ENCODE assay signal across 19 cellular contexts in the genomic region with DNA sequence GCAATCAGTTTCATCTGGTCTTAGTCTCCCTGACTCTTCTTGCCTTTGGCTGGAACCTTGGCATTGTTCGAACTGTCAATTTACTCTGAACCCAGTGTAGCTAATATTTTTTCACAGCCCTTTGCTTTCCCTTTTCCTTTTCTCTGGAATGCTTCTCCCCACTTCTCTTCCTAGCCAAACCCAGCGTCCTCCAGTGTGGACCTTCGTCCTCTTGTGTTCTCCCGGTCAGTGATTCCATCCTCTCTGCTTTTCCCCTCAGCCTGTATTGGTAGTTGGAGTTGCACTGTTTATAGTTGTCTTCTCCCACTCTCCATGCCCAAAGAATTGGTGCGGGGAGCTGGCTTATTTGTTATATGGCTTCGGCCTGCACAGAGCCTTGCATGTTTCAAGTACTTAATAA. TPM values are rescaled to one million over a fixed set of nuclear protein-coding genes. Genes with fewer than 3 reads are reported as not detected.
"Had no signal": no experiment of that assay in that cellular context is flagged by ENCODE, and none has a peak within 500 bp of the region (broad histone marks: within the 10 kb centered on the region; RNA-seq: fewer than 3 reads in every experiment).

No MANE protein-coding gene starts in this region.

- H3K4me3 Mint-ChIP-seq: activated naive CD8-positive, alpha-beta T cell treated with anti-CD3 and anti-CD28 coated beads, Interleukin-2, amount 50 U/mL, for 24 hours; activated T-helper 17 cell treated with anti-CD3 and anti-CD28 coated beads, Interleukin-2, amount 50 U/mL, for 72 hours; memory B cell; neural crest cell; stimulated activated naive CD8-positive, alpha-beta T cell treated with anti-CD3 and anti-CD28 coated beads, Interleukin-15, amount 100 ng/mL, for 72 hours had no signal

- H3K4me3 ChIP-seq: ascending aorta, breast epithelium, esophagus muscularis mucosa, left ventricle myocardium inferior, sigmoid colon, thoracic aorta had no signal

- H3K27me3 Mint-ChIP-seq: activated naive CD8-positive, alpha-beta T cell treated with anti-CD3 and anti-CD28 coated beads, Interleukin-2, amount 50 U/mL, for 24 hours; activated T-helper 17 cell treated with anti-CD3 and anti-CD28 coated beads, Interleukin-2, amount 50 U/mL, for 72 hours; memory B cell; stimulated activated naive CD8-positive, alpha-beta T cell treated with anti-CD3 and anti-CD28 coated beads, Interleukin-15, amount 100 ng/mL, for 72 hours had no signal

- H3K36me3 ChIP-seq: breast epithelium, thoracic aorta had no signal

- H3K27me3 ChIP-seq: ascending aorta, breast epithelium, esophagus muscularis mucosa, sigmoid colon had no signal

- H3K9me3 Mint-ChIP-seq: activated naive CD8-positive, alpha-beta T cell treated with anti-CD3 and anti-CD28 coated beads, Interleukin-2, amount 50 U/mL, for 24 hours; activated T-helper 17 cell treated with anti-CD3 and anti-CD28 coated beads, Interleukin-2, amount 50 U/mL, for 72 hours; memory B cell; stimulated activated naive CD8-positive, alpha-beta T cell treated with anti-CD3 and anti-CD28 coated beads, Interleukin-15, amount 100 ng/mL, for 72 hours had no signal

- H3K27ac ChIP-seq: ascending aorta, esophagus muscularis mucosa, left ventricle myocardium inferior, sigmoid colon, thoracic aorta had no signal

- DNase-seq: activated CD4-positive, alpha-beta T cell treated with anti-CD3 and anti-CD28 coated beads for 1 hour; activated CD4-positive, alpha-beta T cell treated with anti-CD3 and anti-CD28 coated beads, Interleukin-2, amount 50 U/mL, for 48 hours; activated naive CD4-positive, alpha-beta T cell treated with Interleukin-2 at 50 U/mL for 16 hours; activated naive CD8-positive, alpha-beta T cell treated with anti-CD3 and anti-CD28 coated beads, Interleukin-2, amount 50 U/mL, for 24 hours; cerebellar nuclear complex; hippocampal formation; kidney; left ventricle myocardium inferior; sigmoid colon; stimulated activated CD4-positive, alpha-beta T cell treated with anti-CD3 and anti-CD28 coated beads, Interleukin-1b, Interleukin-23, amount 100 ng/mL, for 48 hours; stimulated activated naive CD8-positive, alpha-beta T cell treated with anti-CD3 and anti-CD28 coated beads, Interleukin-15, amount 100 ng/mL, for 72 hours; T1000 had no signal

- H3K4me1 Mint-ChIP-seq: memory B cell had no signal

- H3K9me3 ChIP-seq: ascending aorta, breast epithelium, esophagus muscularis mucosa, left ventricle myocardium inferior, sigmoid colon, thoracic aorta had no signal

- ATAC-seq: activated naive CD8-positive, alpha-beta T cell treated with anti-CD3 and anti-CD28 coated beads, Interleukin-2, amount 50 U/mL, for 24 hours; activated T-helper 17 cell treated with anti-CD3 and anti-CD28 coated beads, Interleukin-2, amount 50 U/mL, for 72 hours; stimulated activated naive CD8-positive, alpha-beta T cell treated with anti-CD3 and anti-CD28 coated beads, Interleukin-15, amount 100 ng/mL, for 72 hours had no signal

- H3K27ac Mint-ChIP-seq: activated naive CD8-positive, alpha-beta T cell treated with anti-CD3 and anti-CD28 coated beads, Interleukin-2, amount 50 U/mL, for 24 hours; activated T-helper 17 cell treated with anti-CD3 and anti-CD28 coated beads, Interleukin-2, amount 50 U/mL, for 72 hours; memory B cell had no signal

RNA-seq across cellular contexts. Expression of gene ACVRL1, which starts 53.6 kb away (rescaled TPM):
- total RNA-seq: activated T-helper 17 cell treated with anti-CD3 and anti-CD28 coated beads, Interleukin-2, amount 50 U/mL, for 72 hours had no signal
